In the genomic region with DNA sequence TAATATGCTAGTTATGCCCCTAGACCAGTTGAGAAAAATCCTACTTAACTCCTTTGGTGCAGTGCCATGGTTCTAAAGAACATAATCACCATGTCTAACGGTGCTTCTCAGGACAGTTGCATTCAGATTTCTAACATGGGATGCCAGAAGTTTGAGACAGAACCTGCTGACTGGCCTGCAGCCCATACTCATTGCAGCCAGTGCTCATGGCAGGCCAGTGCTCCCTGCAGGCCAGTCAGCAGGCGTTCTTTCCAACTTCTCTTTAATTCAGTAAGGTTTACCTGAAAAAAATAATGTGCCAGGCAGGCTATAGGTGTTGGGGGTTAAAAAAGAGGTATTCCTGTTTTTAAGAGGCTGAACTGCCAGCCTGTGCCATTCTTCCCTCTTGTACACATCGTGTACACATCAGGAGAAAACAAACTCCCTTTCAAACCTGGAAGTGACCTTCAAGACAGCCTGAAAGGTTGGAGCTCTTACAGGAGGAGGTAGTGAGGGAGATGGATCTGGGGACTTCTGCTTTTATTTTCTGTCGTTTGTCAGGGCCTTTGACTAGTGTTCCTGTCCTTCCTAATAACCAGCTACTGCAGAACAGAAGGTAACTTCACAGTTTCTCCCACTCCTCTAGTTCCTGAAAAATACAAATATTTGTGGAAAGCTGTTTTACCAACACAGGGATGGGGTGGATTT, we compare ENCODE assay signal across 25 cellular contexts.
"Had no signal": no experiment of that assay in that cellular context is flagged by ENCODE, and none has a peak within 500 bp of the region (broad histone marks: within the 10 kb centered on the region; RNA-seq: fewer than 3 reads in every experiment).

No MANE protein-coding gene starts in this region.

- H3K27me3 ChIP-seq: brain microvascular endothelial cell, left lung, right atrium auricular region, upper lobe of right lung had no signal

- FAIRE-seq: colon, kidney had no signal

- H3K4me1 Mint-ChIP-seq: activated naive CD4-positive, alpha-beta T cell treated with anti-CD3 and anti-CD28 coated beads, Interleukin-2, amount 10 ng/mL, durations not matched to agents 7 days and 5 days; activated naive CD8-positive, alpha-beta T cell treated with anti-CD3 and anti-CD28 coated beads, Interleukin-2, amount 50 U/mL, for 24 hours; stimulated activated naive CD8-positive, alpha-beta T cell treated with anti-CD3 and anti-CD28 coated beads, Interleukin-15, amount 100 ng/mL, for 72 hours had no signal

- H3K27me3 Mint-ChIP-seq: stimulated activated naive CD8-positive, alpha-beta T cell treated with anti-CD3 and anti-CD28 coated beads, Interleukin-15, amount 100 ng/mL, for 72 hours had no signal

- H3K9me3 Mint-ChIP-seq: activated naive CD4-positive, alpha-beta T cell treated with anti-CD3 and anti-CD28 coated beads, Interleukin-2, amount 10 ng/mL, durations not matched to agents 7 days and 5 days; activated naive CD8-positive, alpha-beta T cell treated with anti-CD3 and anti-CD28 coated beads, Interleukin-2, amount 50 U/mL, for 24 hours; stimulated activated naive CD8-positive, alpha-beta T cell treated with anti-CD3 and anti-CD28 coated beads, Interleukin-15, amount 100 ng/mL, for 72 hours; T-helper 2 cell treated with Interferon-gamma antibody and Interleukin-4, amounts not matched to agents 5 μg/mL and 100 μg/mL, for 36 hours had no signal

- H3K27ac Mint-ChIP-seq: activated naive CD4-positive, alpha-beta T cell treated with anti-CD3 and anti-CD28 coated beads, Interleukin-2, amount 10 ng/mL, durations not matched to agents 7 days and 5 days; activated naive CD8-positive, alpha-beta T cell treated with anti-CD3 and anti-CD28 coated beads, Interleukin-2, amount 50 U/mL, for 24 hours; stimulated activated naive CD8-positive, alpha-beta T cell treated with anti-CD3 and anti-CD28 coated beads, Interleukin-15, amount 100 ng/mL, for 72 hours; T-helper 2 cell treated with Interferon-gamma antibody and Interleukin-4, amounts not matched to agents 5 μg/mL and 100 μg/mL, for 36 hours had no signal

- H3K4me3 ChIP-seq: left lung, prostate gland, right atrium auricular region, upper lobe of right lung had no signal

- H3K4me3 Mint-ChIP-seq: activated naive CD4-positive, alpha-beta T cell treated with anti-CD3 and anti-CD28 coated beads, Interleukin-2, amount 10 ng/mL, durations not matched to agents 7 days and 5 days; activated naive CD8-positive, alpha-beta T cell treated with anti-CD3 and anti-CD28 coated beads, Interleukin-2, amount 50 U/mL, for 24 hours; stimulated activated naive CD8-positive, alpha-beta T cell treated with anti-CD3 and anti-CD28 coated beads, Interleukin-15, amount 100 ng/mL, for 72 hours; T-helper 2 cell treated with Interferon-gamma antibody and Interleukin-4, amounts not matched to agents 5 μg/mL and 100 μg/mL, for 36 hours had no signal

- H3K27ac ChIP-seq: brain microvascular endothelial cell, left lung, prostate gland, right atrium auricular region, upper lobe of right lung had no signal

- DNase-seq: activated CD4-positive, alpha-beta T cell treated with anti-CD3 and anti-CD28 coated beads, Interleukin-2, amount 50 U/mL, for 1 hour; activated CD4-positive, CD25-positive, alpha-beta regulatory T cell treated with anti-CD3 and anti-CD28 coated beads, Interleukin-2, amount 50 U/mL, for 72 hours; activated CD8-positive, alpha-beta memory T cell treated with anti-CD3 and anti-CD28 coated beads for 24 hours; activated CD8-positive, alpha-beta memory T cell treated with anti-CD3 and anti-CD28 coated beads, Interleukin-2, amount 50 U/mL, for 48 hours; activated effector memory CD4-positive, alpha-beta T cell treated with Interleukin-2 at 50 U/mL for 16 hours; activated naive CD4-positive, alpha-beta T cell treated with anti-CD3 and anti-CD28 coated beads, Interleukin-2, amount 10 ng/mL, durations not matched to agents 7 days and 5 days; activated naive CD8-positive, alpha-beta T cell treated with anti-CD3 and anti-CD28 coated beads, Interleukin-2, amount 50 U/mL, for 24 hours; activated T-cell treated with anti-CD3 and anti-CD28 coated beads, Interleukin-2, amount 50 U/mL, for 48 hours; anterior cingulate cortex; brain microvascular endothelial cell; central memory CD4-positive, alpha-beta T cell; foreskin melanocyte; glutamatergic neuron; kidney; left lung; mammary epithelial cell; midbrain; occipital lobe; stimulated activated CD4-positive, alpha-beta T cell treated with anti-CD3 and anti-CD28 coated beads, Interleukin-2, amount 100 ng/mL, for 24 hours; stimulated activated naive CD8-positive, alpha-beta T cell treated with anti-CD3 and anti-CD28 coated beads, Interleukin-15, amount 100 ng/mL, for 72 hours; upper lobe of right lung had no signal

- H3K36me3 ChIP-seq: brain microvascular endothelial cell, left lung, prostate gland, right atrium auricular region, upper lobe of right lung had no signal

- H3K4me1 ChIP-seq: left lung, prostate gland, right atrium auricular region, upper lobe of right lung had no signal

- H3K36me3 Mint-ChIP-seq: activated naive CD4-positive, alpha-beta T cell treated with anti-CD3 and anti-CD28 coated beads, Interleukin-2, amount 10 ng/mL, durations not matched to agents 7 days and 5 days had no signal

- ATAC-seq: activated naive CD8-positive, alpha-beta T cell treated with anti-CD3 and anti-CD28 coated beads, Interleukin-2, amount 50 U/mL, for 24 hours; stimulated activated naive CD8-positive, alpha-beta T cell treated with anti-CD3 and anti-CD28 coated beads, Interleukin-15, amount 100 ng/mL, for 72 hours; upper lobe of right lung had no signal

- H3K9me3 ChIP-seq: left lung, prostate gland, right atrium auricular region, upper lobe of right lung had no signal
